1 cellular context compared by ENCODE assay signal in genomic region chr22:47110817-47111443, GRCh38.
TF ChIP-seq lines count a peak whose summit lies in the region.

No MANE protein-coding gene starts in this region.

TF ChIP-seq in HepG2, 621 proteins besides CTCF, POLR2A, EP300 and RAD21 (continued from another document):
- TF ChIP-seq ZNF776 (CRISPR knock-in tag; IDR thresholded peaks at IDR 0.05) (no peak), MLX (CRISPR knock-in tag; IDR thresholded peaks at IDR 0.05) (no peak), ZNF552 (CRISPR knock-in tag; IDR thresholded peaks at IDR 0.05; ENCODE audit: borderline replicate concordance) (no peak), ZNF768 (CRISPR knock-in tag; IDR thresholded peaks at IDR 0.05) (no peak), SMAD9 (CRISPR knock-in tag; IDR thresholded peaks at IDR 0.05) (no peak), HCFC1 (IDR thresholded peaks at IDR 0.05; ENCODE audit: low read depth, low read length) (no peak), GATAD2A (CRISPR knock-in tag; IDR thresholded peaks at IDR 0.05) (no peak), THYN1 (CRISPR knock-in tag; IDR thresholded peaks at IDR 0.05; ENCODE audit: borderline replicate concordance, low read depth) (no peak), KLF11 (CRISPR knock-in tag; IDR thresholded peaks at IDR 0.05) (no peak)
